In genomic region chr11:129790131-129790530, GRCh38 we compare ENCODE assay signal across 25 cellular contexts. TPM values are rescaled to one million over a fixed set of nuclear protein-coding genes. Genes with fewer than 3 reads are reported as not detected.
"Had no signal": no experiment of that assay in that cellular context is flagged by ENCODE, and none has a peak within 500 bp of the region (broad histone marks: within the 10 kb centered on the region; RNA-seq: fewer than 3 reads in every experiment).

No MANE protein-coding gene starts in this region.

- H3K27me3 ChIP-seq: foreskin keratinocyte, left lung, thyroid gland had no signal

- H3K4me3 ChIP-seq: left lung, psoas muscle, thyroid gland had no signal

- H3K36me3 ChIP-seq: left lung, thyroid gland had no signal

- H3K9me3 Mint-ChIP-seq: stimulated activated naive CD8-positive, alpha-beta T cell treated with anti-CD3 and anti-CD28 coated beads, Interleukin-15, Interleukin-2, amounts not matched to agents 100 ng/mL and 50 ng/mL, for 24 hours had no signal

- H3K27ac Mint-ChIP-seq: activated naive CD4-positive, alpha-beta T cell treated with anti-CD3 and anti-CD28 coated beads for 36 hours; brain; immature natural killer cell; stimulated activated naive CD8-positive, alpha-beta T cell treated with anti-CD3 and anti-CD28 coated beads, Interleukin-15, Interleukin-2, amounts not matched to agents 100 ng/mL and 50 ng/mL, for 24 hours; WTC11 had no signal

- H3K9me3 ChIP-seq: psoas muscle, thyroid gland had no signal

- H3K27ac ChIP-seq: foreskin keratinocyte, left lung, psoas muscle, thyroid gland had no signal

- H3K4me1 Mint-ChIP-seq: brain, immature natural killer cell, WTC11 had no signal

- H3K36me3 Mint-ChIP-seq: brain, immature natural killer cell had no signal

- H3K4me1 ChIP-seq: left lung, psoas muscle, thyroid gland had no signal

- DNase-seq: activated naive CD4-positive, alpha-beta T cell treated with anti-CD3 and anti-CD28 coated beads for 36 hours; activated T-cell treated with anti-CD3 and anti-CD28 coated beads, Interleukin-2, amount 50 U/mL, for 1 hour; anterior cingulate cortex; dermis blood vessel endothelial cell; effector CD8-positive, alpha-beta T cell; erythroblast; foreskin keratinocyte; immature natural killer cell; kidney glomerular epithelial cell; left lung; naive thymus-derived CD8-positive, alpha-beta T cell; psoas muscle; right cardiac atrium; stimulated activated CD4-positive, alpha-beta T cell treated with anti-CD3 and anti-CD28 coated beads, Interleukin-1b, Interleukin-23, amount 100 ng/mL, for 48 hours; substantia nigra; T-helper 1 cell; T-helper 9 cell; thyroid gland had no signal

- H3K4me3 Mint-ChIP-seq: activated naive CD4-positive, alpha-beta T cell treated with anti-CD3 and anti-CD28 coated beads for 36 hours; brain; immature natural killer cell; naive thymus-derived CD8-positive, alpha-beta T cell; stimulated activated naive CD8-positive, alpha-beta T cell treated with anti-CD3 and anti-CD28 coated beads, Interleukin-15, Interleukin-2, amounts not matched to agents 100 ng/mL and 50 ng/mL, for 24 hours; WTC11 had no signal

RNA-seq across cellular contexts. Expression of gene TMEM45B, which starts 25.5 kb away (rescaled TPM):
- total RNA-seq: chondrocyte, fibroblast of lung, osteoblast, psoas muscle, right cardiac atrium, skeletal muscle tissue had no signal
- polyA plus RNA-seq: fibroblast of lung, right cardiac atrium had no signal
